Comparison of ENCODE assay signal across 19 cellular contexts in the genomic region with DNA sequence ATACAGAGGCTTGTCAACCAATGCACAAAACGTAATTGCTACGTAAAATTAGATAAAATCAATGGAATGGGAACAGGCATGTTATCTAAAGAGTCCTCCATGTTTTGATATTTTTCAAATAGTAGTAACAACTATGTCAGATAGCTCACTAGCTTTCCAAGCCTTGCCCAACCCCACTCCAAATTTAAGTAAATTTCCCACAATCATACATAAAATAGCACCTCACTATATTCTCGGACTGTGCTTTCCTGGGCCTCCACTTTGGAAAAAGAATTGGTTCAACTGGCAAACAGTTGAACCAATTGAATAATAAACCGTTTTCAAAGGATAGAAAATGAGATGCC. TPM values are rescaled to one million over a fixed set of nuclear protein-coding genes. Genes with fewer than 3 reads are reported as not detected.
A peak's percentile ranks its signal among the peaks of the same experiment; 100 is the strongest.
DNase-seq lines count a peak whose midpoint lies in the region; ATAC-seq and TF ChIP-seq lines count a peak whose summit lies in the region.
"Had no signal": no experiment of that assay in that cellular context is flagged by ENCODE, and none has a peak within 500 bp of the region (broad histone marks: within the 10 kb centered on the region; RNA-seq: fewer than 3 reads in every experiment).

No MANE protein-coding gene starts in this region.

- H3K27ac Mint-ChIP-seq in CD14-positive monocyte, result no peak overlapping the region
- H3K27ac Mint-ChIP-seq: CD8-positive, alpha-beta T cell; immature natural killer cell had no signal

- peaks cover 14% of the 10 kb centered on the region for H3K4me1 Mint-ChIP-seq in CD14-positive monocyte
- H3K4me1 Mint-ChIP-seq: immature natural killer cell had no signal

- intact Hi-C loops in CD14-positive monocyte (cut with micrococcal nuclease) (loop anchor here in 1 of 2 donors (5.0 kb wide), 1 partner anchor 786 kb away; no protein-coding TSS in a partner anchor), PC-3 (cut with micrococcal nuclease) (loop anchor here (1.0 to 5.0 kb wide), 3 partner anchors 53 to 786 kb away; no protein-coding TSS in a partner anchor)

- H3K36me3 Mint-ChIP-seq in CD14-positive monocyte, result no peaks in the 10 kb centered on the region
- H3K36me3 Mint-ChIP-seq: CD8-positive, alpha-beta T cell; immature natural killer cell; naive B cell had no signal

- H3K4me2 ChIP-seq in PC-3 (ENCODE audit: low read length) (peak overlapping the region; percentile 81), neural cell (ENCODE audit: low read length) (no peak overlapping the region)

- no peak for TF ChIP-seq EP300 in neural cell (conservative IDR thresholded peaks at IDR 0.05; ENCODE audit: poor library complexity, severe bottlenecking)

- POLR2A ChIA-PET in PC-3 (lab: Charles Lee; ENCODE audit: unreplicated experiment), result interaction anchor here (0.6 kb wide), 1 partner anchor 84 kb away, joined by 13 read pairs; no protein-coding TSS in a partner anchor

- TF ChIP-seq CTCF in CD14-positive monocyte (IDR thresholded peaks at IDR 0.05), result peak; percentile 67
- no peak for TF ChIP-seq CTCF in PC-3 (conservative IDR thresholded peaks at IDR 0.05; ENCODE audit: low read depth, low read length)
- peak; percentile 23 for TF ChIP-seq CTCF in neural cell (IDR thresholded peaks at IDR 0.05; ENCODE audit: poor library complexity, severe bottlenecking)

- H3K9me3 Mint-ChIP-seq in CD14-positive monocyte, result peaks cover 0 to 3% (median 0%) of the 10 kb centered on the region in 7 donors
- H3K9me3 Mint-ChIP-seq: CD8-positive, alpha-beta T cell; central memory CD8-positive, alpha-beta T cell; immature natural killer cell; naive B cell had no signal

- H3K4me3 ChIP-seq in PC-3 (ENCODE audit: low read length) (no peak overlapping the region; the same call in 1 of the 2 replicates), endocrine pancreas (ENCODE audit: control insufficient read depth, insufficient read depth, low read length) (peak overlapping the region; percentile 54), neural cell (ENCODE audit: low read length) (peak overlapping the region; percentile 47)
- H3K4me3 ChIP-seq: K562, lung, spleen had no signal

- H3K9me3 ChIP-seq in PC-3 (ENCODE audit: low read length), result no peaks in the 10 kb centered on the region
- no peaks in the 10 kb centered on the region for H3K9me3 ChIP-seq in endocrine pancreas (ENCODE audit: control insufficient read depth, low read length)
- no peaks in the 10 kb centered on the region for H3K9me3 ChIP-seq in neural cell (ENCODE audit: low read length)
- H3K9me3 ChIP-seq: spleen, testis had no signal

- H3K9me2 ChIP-seq in PC-3 (replicated peaks; ENCODE audit: low read length) (no peaks in the 10 kb centered on the region), neural cell (ENCODE audit: insufficient read depth, low read length) (no peaks in the 10 kb centered on the region)

- no peak for TF ChIP-seq RAD21 in neural cell (conservative IDR thresholded peaks at IDR 0.05)

- H3F3A ChIP-seq in PC-3 (ENCODE audit: low read length, unreplicated experiment), result no peaks in the 10 kb centered on the region
- no peaks in the 10 kb centered on the region for H3F3A ChIP-seq in neural cell (ENCODE audit: insufficient read depth, low read length, poor library complexity, severe bottlenecking)

- H2AFZ ChIP-seq in PC-3 (ENCODE audit: low read length) (no peak overlapping the region; the same call in 1 of the 2 replicates), neural cell (ENCODE audit: low read depth, low read length) (no peak overlapping the region)

- no peak overlapping the region for H3K4me3 Mint-ChIP-seq in CD14-positive monocyte
- H3K4me3 Mint-ChIP-seq: CD8-positive, alpha-beta T cell; central memory CD8-positive, alpha-beta T cell; immature natural killer cell had no signal

- no peak overlapping the region for H3K9ac ChIP-seq in PC-3 (ENCODE audit: low read length)
- no peak overlapping the region for H3K9ac ChIP-seq in endocrine pancreas (ENCODE audit: control insufficient read depth, insufficient read depth, low read length)
- no peak overlapping the region for H3K9ac ChIP-seq in neural cell (ENCODE audit: low read length)

- ATAC-seq in PC-3, result no peak
- no peak for ATAC-seq in GM19351 (IDR thresholded peaks at IDR 0.05; ENCODE audit: unreplicated experiment)
- ATAC-seq: CD8-positive, alpha-beta T cell had no signal

- DNase-seq in CD14-positive monocyte (ENCODE audit: low spot score) (no peak), PC-3 (no peak), D341Med (ENCODE audit: low spot score) (no peak), HK-2 (ENCODE audit: unreplicated experiment) (no peak)
- DNase-seq in stimulated activated CD4-positive, alpha-beta T cell treated with anti-CD3 and anti-CD28 coated beads, Interleukin-4, amount 100 ng/mL, for 4 hours, result no peak
- DNase-seq: activated CD8-positive, alpha-beta memory T cell treated with anti-CD3 and anti-CD28 coated beads, Interleukin-2, amount 50 U/mL, for 48 hours; effector CD4-positive, alpha-beta T cell; spleen had no signal

- H3K27me3 Mint-ChIP-seq in CD14-positive monocyte (ENCODE audit: low read depth in 3 of 3), result peaks cover 0 to 3% (median 0%) of the 10 kb centered on the region in 3 donors

- H3K4me1 ChIP-seq in PC-3 (ENCODE audit: insufficient read depth, low read length) (peaks cover 7% of the 10 kb centered on the region), endocrine pancreas (ENCODE audit: control insufficient read depth, insufficient read depth, low read length) (peaks cover 9% of the 10 kb centered on the region)
- H3K4me1 ChIP-seq: testis had no signal

- H3K36me3 ChIP-seq in PC-3 (ENCODE audit: low read depth, low read length), result no peaks in the 10 kb centered on the region
- no peaks in the 10 kb centered on the region for H3K36me3 ChIP-seq in endocrine pancreas (ENCODE audit: control insufficient read depth, insufficient read depth, low read length)
- H3K36me3 ChIP-seq in neural cell (ENCODE audit: insufficient read depth, low read length), result no peaks in the 10 kb centered on the region
- H3K36me3 ChIP-seq: spleen had no signal

- no TSS peak for BruUV-seq in PC-3 (replicated peaks; lab: Mats Ljungman, UMichigan)

- no peaks in the 10 kb centered on the region for H4K20me1 ChIP-seq in PC-3 (ENCODE audit: low read length)
- H4K20me1 ChIP-seq in neural cell (ENCODE audit: insufficient read depth), result no peaks in the 10 kb centered on the region

- H3K27me3 ChIP-seq in PC-3 (ENCODE audit: low read length) (peaks cover 3% of the 10 kb centered on the region; the same call in 1 of the 2 replicates), endocrine pancreas (ENCODE audit: control insufficient read depth, insufficient read depth, low read length) (no peaks in the 10 kb centered on the region), neural cell (ENCODE audit: insufficient read depth, low read depth, low read length) (no peaks in the 10 kb centered on the region)
- H3K27me3 ChIP-seq: spleen, testis had no signal

- no peaks in the 10 kb centered on the region for H3K79me2 ChIP-seq in PC-3 (ENCODE audit: low read length)
- no peaks in the 10 kb centered on the region for H3K79me2 ChIP-seq in neural cell (replicated peaks; ENCODE audit: insufficient read depth, low read length)

- CTCF ChIA-PET in PC-3 (lab: Charles Lee), result interaction anchor here (0.6 to 2.5 kb wide), 10 partner anchors 44 to 786 kb away, joined by 3 to 46 read pairs (median 7); no protein-coding TSS in a partner anchor

- H3K27ac ChIP-seq in PC-3 (ENCODE audit: low read length) (no peak overlapping the region), neural cell (ENCODE audit: low read length) (no peak overlapping the region)
- H3K27ac ChIP-seq: RWPE1, spleen, testis had no signal

TF ChIP-seq in neural cell, 6 proteins besides CTCF, POLR2A, EP300 and RAD21:
- TF ChIP-seq EZH2 (IDR thresholded peaks at IDR 0.05; ENCODE audit: borderline replicate concordance, insufficient read depth, low read length, poor library complexity, severe bottlenecking), result no peak
- TF ChIP-seq TAF1 (IDR thresholded peaks at IDR 0.05; ENCODE audit: low read depth), result no peak
- TF ChIP-seq, protein P1, sequence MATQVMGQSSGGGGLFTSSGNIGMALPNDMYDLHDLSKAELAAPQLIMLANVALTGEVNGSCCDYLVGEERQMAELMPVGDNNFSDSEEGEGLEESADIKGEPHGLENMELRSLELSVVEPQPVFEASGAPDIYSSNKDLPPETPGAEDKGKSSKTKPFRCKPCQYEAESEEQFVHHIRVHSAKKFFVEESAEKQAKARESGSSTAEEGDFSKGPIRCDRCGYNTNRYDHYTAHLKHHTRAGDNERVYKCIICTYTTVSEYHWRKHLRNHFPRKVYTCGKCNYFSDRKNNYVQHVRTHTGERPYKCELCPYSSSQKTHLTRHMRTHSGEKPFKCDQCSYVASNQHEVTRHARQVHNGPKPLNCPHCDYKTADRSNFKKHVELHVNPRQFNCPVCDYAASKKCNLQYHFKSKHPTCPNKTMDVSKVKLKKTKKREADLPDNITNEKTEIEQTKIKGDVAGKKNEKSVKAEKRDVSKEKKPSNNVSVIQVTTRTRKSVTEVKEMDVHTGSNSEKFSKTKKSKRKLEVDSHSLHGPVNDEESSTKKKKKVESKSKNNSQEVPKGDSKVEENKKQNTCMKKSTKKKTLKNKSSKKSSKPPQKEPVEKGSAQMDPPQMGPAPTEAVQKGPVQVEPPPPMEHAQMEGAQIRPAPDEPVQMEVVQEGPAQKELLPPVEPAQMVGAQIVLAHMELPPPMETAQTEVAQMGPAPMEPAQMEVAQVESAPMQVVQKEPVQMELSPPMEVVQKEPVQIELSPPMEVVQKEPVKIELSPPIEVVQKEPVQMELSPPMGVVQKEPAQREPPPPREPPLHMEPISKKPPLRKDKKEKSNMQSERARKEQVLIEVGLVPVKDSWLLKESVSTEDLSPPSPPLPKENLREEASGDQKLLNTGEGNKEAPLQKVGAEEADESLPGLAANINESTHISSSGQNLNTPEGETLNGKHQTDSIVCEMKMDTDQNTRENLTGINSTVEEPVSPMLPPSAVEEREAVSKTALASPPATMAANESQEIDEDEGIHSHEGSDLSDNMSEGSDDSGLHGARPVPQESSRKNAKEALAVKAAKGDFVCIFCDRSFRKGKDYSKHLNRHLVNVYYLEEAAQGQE (IDR thresholded peaks at IDR 0.05; ENCODE audit: borderline replicate concordance), result no peak
- TF ChIP-seq MXI1 (conservative IDR thresholded peaks at IDR 0.05; ENCODE audit: poor library complexity, severe bottlenecking), result no peak
- TF ChIP-seq POLR2AphosphoS5 (IDR thresholded peaks at IDR 0.05), result no peak
- TF ChIP-seq SMC3 (conservative IDR thresholded peaks at IDR 0.05; ENCODE audit: poor library complexity), result no peak

RNA-seq across cellular contexts. Expression of a gene that starts 3.6 kb away (rescaled TPM):
- polyA plus RNA-seq in CD14-positive monocyte, result not detected
- total RNA-seq in PC-3 (2014; rRNA removed), result 0.33 TPM in 1 of 2 replicates, not detected in the other
- not detected in 2 replicates for polyA plus RNA-seq in neural cell
- polyA minus RNA-seq in neural cell, result not detected in 2 replicates
- total RNA-seq: CD8-positive, alpha-beta T cell; K562; lung; spleen had no signal
- polyA plus RNA-seq: immature natural killer cell, K562, lung, spleen had no signal
